1 cellular context compared by ENCODE assay signal in genomic region chr10:84139126-84140035, GRCh38.
A peak's percentile ranks its signal among the peaks of the same experiment; 100 is the strongest.
TF ChIP-seq lines count a peak whose summit lies in the region.

Gene GHITM (plus strand): TSS chr10:84139509. CDS start chr10:84141501, 1,992 bp downstream.

TF ChIP-seq in HepG2, 621 proteins besides CTCF, POLR2A, EP300 and RAD21 (continued from another document and continues in another):
- TF ChIP-seq HNF4G (IDR thresholded peaks at IDR 0.05; ENCODE audit: borderline replicate concordance, low read depth, low read length) (no peak), HNF4G (CRISPR knock-in tag; IDR thresholded peaks at IDR 0.05; ENCODE audit: borderline replicate concordance, low read depth) (peak; percentile 63; the same call in 1 of the 2 replicates), ZNF446 (CRISPR knock-in tag; IDR thresholded peaks at IDR 0.05) (peak; percentile 89), MZF1 (CRISPR knock-in tag; IDR thresholded peaks at IDR 0.05; ENCODE audit: borderline replicate concordance) (no peak), ZNF761 (CRISPR knock-in tag; conservative IDR thresholded peaks at IDR 0.05) (peak; percentile 77; the same call in 1 of the 2 replicates), ZNF569 (CRISPR knock-in tag; IDR thresholded peaks at IDR 0.05; ENCODE audit: borderline replicate concordance) (no peak), REL (CRISPR knock-in tag; conservative IDR thresholded peaks at IDR 0.05) (0 out of 2 replicates have a peak, but pooled peaks have one; percentile 47), THYN1 (CRISPR knock-in tag; IDR thresholded peaks at IDR 0.05; ENCODE audit: borderline replicate concordance, low read depth) (no peak), E2F2 (CRISPR knock-in tag; IDR thresholded peaks at IDR 0.05; ENCODE audit: borderline replicate concordance) (peak; percentile 60; the same call in 1 of the 2 replicates), ZNF567 (CRISPR knock-in tag; IDR thresholded peaks at IDR 0.05; ENCODE audit: borderline replicate concordance) (peak; percentile 69; the same call in 1 of the 2 replicates), TCF12 (IDR thresholded peaks at IDR 0.05) (no peak), TCF12 (CRISPR knock-in tag; IDR thresholded peaks at IDR 0.05) (0 out of 2 replicates have a peak, but pooled peaks have one; percentile 39), ZNF713 (CRISPR knock-in tag; IDR thresholded peaks at IDR 0.05) (peak; percentile 92; the same call in 1 of the 2 replicates), MYC (CRISPR knock-in tag; IDR thresholded peaks at IDR 0.05; ENCODE audit: borderline replicate concordance) (peak; percentile 77), ETV6 (CRISPR knock-in tag; conservative IDR thresholded peaks at IDR 0.05) (no peak; the same call in 1 of the 2 replicates), ZBTB2 (CRISPR knock-in tag; IDR thresholded peaks at IDR 0.05; ENCODE audit: low read depth) (peak; percentile 72; the same call in 1 of the 2 replicates), CHCHD3 (CRISPR knock-in tag; IDR thresholded peaks at IDR 0.05) (peak; percentile 71; the same call in 1 of the 2 replicates), ZZZ3 (CRISPR knock-in tag; IDR thresholded peaks at IDR 0.05; ENCODE audit: borderline replicate concordance) (no peak), HNRNPUL1 (IDR thresholded peaks at IDR 0.05; ENCODE audit: low read depth, low read length) (no peak), ZNF775 (CRISPR knock-in tag; IDR thresholded peaks at IDR 0.05; ENCODE audit: borderline replicate concordance) (no peak), ZNF496 (CRISPR knock-in tag; IDR thresholded peaks at IDR 0.05; ENCODE audit: insufficient replicate concordance) (no peak), ZSCAN20 (CRISPR knock-in tag; IDR thresholded peaks at IDR 0.05; ENCODE audit: borderline replicate concordance) (no peak), THAP9 (CRISPR knock-in tag; IDR thresholded peaks at IDR 0.05; ENCODE audit: borderline replicate concordance) (peak; percentile 96), ZNF614 (CRISPR knock-in tag; IDR thresholded peaks at IDR 0.05; ENCODE audit: borderline replicate concordance) (peak; percentile 28; the same call in 1 of the 2 replicates), ZNF431 (CRISPR knock-in tag; IDR thresholded peaks at IDR 0.05; ENCODE audit: borderline replicate concordance, low read depth) (no peak), RARG (CRISPR knock-in tag; IDR thresholded peaks at IDR 0.05; ENCODE audit: low read depth) (no peak), MTERF4 (CRISPR knock-in tag; IDR thresholded peaks at IDR 0.05) (peak; percentile 69; the same call in 1 of the 2 replicates), RNF219 (CRISPR knock-in tag; IDR thresholded peaks at IDR 0.05) (no peak), ZNF766 (CRISPR knock-in tag; IDR thresholded peaks at IDR 0.05; ENCODE audit: borderline replicate concordance) (peak; percentile 55; the same call in 1 of the 2 replicates), HOXA5 (CRISPR knock-in tag; IDR thresholded peaks at IDR 0.05) (peak; percentile 58), MBNL3 (CRISPR knock-in tag; conservative IDR thresholded peaks at IDR 0.05) (no peak), HDAC1 (CRISPR knock-in tag; IDR thresholded peaks at IDR 0.05) (peak; percentile 95), ZNF619 (CRISPR knock-in tag; IDR thresholded peaks at IDR 0.05) (peak; percentile 69; the same call in 1 of the 2 replicates)
- TF ChIP-seq, protein P1, sequence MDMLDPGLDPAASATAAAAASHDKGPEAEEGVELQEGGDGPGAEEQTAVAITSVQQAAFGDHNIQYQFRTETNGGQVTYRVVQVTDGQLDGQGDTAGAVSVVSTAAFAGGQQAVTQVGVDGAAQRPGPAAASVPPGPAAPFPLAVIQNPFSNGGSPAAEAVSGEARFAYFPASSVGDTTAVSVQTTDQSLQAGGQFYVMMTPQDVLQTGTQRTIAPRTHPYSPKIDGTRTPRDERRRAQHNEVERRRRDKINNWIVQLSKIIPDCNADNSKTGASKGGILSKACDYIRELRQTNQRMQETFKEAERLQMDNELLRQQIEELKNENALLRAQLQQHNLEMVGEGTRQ (IDR thresholded peaks at IDR 0.05; ENCODE audit: low read depth, low read length), result no peak
- TF ChIP-seq, protein P1 (CRISPR knock-in tag; IDR thresholded peaks at IDR 0.05; ENCODE audit: borderline replicate concordance), result no peak
- TF ChIP-seq, protein P2, sequence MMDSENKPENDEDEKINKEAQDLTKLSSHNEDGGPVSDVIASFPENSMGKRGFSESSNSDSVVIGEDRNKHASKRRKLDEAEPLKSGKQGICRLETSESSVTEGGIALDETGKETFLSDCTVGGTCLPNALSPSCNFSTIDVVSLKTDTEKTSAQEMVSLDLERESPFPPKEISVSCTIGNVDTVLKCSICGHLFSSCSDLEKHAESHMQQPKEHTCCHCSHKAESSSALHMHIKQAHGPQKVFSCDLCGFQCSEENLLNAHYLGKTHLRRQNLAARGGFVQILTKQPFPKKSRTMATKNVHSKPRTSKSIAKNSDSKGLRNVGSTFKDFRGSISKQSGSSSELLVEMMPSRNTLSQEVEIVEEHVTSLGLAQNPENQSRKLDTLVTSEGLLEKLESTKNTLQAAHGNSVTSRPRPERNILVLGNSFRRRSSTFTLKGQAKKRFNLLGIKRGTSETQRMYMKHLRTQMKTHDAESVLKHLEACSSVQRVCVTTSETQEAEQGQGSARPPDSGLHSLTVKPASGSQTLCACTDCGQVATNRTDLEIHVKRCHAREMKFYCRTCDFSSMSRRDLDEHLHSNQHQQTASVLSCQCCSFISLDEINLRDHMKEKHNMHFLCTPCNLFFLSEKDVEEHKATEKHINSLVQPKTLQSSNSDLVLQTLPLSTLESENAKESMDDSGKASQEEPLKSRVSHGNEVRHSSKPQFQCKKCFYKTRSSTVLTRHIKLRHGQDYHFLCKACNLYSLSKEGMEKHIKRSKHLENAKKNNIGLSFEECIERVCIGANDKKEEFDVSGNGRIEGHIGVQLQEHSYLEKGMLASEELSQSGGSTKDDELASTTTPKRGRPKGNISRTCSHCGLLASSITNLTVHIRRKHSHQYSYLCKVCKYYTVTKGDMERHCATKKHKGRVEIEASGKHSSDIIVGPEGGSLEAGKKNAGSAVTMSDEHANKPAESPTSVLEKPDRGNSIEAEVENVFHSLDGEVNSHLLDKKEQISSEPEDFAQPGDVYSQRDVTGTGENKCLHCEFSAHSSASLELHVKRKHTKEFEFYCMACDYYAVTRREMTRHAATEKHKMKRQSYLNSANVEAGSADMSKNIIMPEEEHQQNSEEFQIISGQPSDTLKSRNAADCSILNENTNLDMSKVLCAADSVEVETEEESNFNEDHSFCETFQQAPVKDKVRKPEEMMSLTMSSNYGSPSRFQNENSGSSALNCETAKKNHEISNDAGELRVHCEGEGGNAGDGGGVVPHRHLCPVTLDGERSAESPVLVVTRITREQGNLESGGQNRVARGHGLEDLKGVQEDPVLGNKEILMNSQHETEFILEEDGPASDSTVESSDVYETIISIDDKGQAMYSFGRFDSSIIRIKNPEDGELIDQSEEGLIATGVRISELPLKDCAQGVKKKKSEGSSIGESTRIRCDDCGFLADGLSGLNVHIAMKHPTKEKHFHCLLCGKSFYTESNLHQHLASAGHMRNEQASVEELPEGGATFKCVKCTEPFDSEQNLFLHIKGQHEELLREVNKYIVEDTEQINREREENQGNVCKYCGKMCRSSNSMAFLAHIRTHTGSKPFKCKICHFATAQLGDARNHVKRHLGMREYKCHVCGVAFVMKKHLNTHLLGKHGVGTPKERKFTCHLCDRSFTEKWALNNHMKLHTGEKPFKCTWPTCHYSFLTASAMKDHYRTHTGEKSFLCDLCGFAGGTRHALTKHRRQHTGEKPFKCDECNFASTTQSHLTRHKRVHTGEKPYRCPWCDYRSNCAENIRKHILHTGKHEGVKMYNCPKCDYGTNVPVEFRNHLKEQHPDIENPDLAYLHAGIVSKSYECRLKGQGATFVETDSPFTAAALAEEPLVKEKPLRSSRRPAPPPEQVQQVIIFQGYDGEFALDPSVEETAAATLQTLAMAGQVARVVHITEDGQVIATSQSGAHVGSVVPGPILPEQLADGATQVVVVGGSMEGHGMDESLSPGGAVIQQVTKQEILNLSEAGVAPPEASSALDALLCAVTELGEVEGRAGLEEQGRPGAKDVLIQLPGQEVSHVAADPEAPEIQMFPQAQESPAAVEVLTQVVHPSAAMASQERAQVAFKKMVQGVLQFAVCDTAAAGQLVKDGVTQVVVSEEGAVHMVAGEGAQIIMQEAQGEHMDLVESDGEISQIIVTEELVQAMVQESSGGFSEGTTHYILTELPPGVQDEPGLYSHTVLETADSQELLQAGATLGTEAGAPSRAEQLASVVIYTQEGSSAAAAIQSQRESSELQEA (CRISPR knock-in tag; IDR thresholded peaks at IDR 0.05; ENCODE audit: not compliant biosample characterization), result no peak
- TF ChIP-seq, protein P3, sequence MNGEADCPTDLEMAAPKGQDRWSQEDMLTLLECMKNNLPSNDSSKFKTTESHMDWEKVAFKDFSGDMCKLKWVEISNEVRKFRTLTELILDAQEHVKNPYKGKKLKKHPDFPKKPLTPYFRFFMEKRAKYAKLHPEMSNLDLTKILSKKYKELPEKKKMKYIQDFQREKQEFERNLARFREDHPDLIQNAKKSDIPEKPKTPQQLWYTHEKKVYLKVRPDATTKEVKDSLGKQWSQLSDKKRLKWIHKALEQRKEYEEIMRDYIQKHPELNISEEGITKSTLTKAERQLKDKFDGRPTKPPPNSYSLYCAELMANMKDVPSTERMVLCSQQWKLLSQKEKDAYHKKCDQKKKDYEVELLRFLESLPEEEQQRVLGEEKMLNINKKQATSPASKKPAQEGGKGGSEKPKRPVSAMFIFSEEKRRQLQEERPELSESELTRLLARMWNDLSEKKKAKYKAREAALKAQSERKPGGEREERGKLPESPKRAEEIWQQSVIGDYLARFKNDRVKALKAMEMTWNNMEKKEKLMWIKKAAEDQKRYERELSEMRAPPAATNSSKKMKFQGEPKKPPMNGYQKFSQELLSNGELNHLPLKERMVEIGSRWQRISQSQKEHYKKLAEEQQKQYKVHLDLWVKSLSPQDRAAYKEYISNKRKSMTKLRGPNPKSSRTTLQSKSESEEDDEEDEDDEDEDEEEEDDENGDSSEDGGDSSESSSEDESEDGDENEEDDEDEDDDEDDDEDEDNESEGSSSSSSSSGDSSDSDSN (CRISPR knock-in tag; IDR thresholded peaks at IDR 0.05), result peak; percentile 96
